In the genomic region with DNA sequence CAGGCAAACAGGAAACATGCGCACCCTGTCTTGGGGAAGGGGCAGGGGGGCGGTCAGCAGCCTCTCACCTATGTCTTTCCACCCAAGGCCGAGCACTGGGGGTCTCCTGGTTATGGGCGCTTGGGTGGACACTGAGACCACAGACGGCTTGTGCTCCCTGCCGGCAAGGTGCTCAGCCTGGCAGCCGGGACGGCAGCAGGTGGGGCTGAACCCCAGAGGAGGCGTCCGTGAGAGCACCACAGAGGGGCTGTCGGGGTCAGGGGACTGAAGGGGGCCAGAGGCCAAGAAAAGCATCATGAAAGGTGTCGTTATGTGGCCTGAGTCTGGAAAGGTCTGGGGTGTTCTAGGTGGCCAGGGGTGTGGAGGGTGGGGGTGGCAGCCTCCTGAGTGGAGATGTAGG, we compare ENCODE assay signal across 1 cellular context.
TF ChIP-seq lines count a peak whose summit lies in the region.

No MANE protein-coding gene starts in this region.

TF ChIP-seq in HepG2, 621 proteins besides CTCF, POLR2A, EP300 and RAD21:
- TF ChIP-seq ZNF17 (CRISPR knock-in tag; IDR thresholded peaks at IDR 0.05), result no peak
- no peak for TF ChIP-seq HHEX (CRISPR knock-in tag; IDR thresholded peaks at IDR 0.05)
- no peak for TF ChIP-seq ZNF484 (CRISPR knock-in tag; IDR thresholded peaks at IDR 0.05; ENCODE audit: borderline replicate concordance, low read depth)
- TF ChIP-seq FOXA3 (CRISPR knock-in tag; IDR thresholded peaks at IDR 0.05), result no peak
- no peak for TF ChIP-seq ZNF431 (CRISPR knock-in tag; IDR thresholded peaks at IDR 0.05; ENCODE audit: borderline replicate concordance, low read depth)
- TF ChIP-seq MBNL3 (CRISPR knock-in tag; conservative IDR thresholded peaks at IDR 0.05), result no peak
- TF ChIP-seq, protein P1, sequence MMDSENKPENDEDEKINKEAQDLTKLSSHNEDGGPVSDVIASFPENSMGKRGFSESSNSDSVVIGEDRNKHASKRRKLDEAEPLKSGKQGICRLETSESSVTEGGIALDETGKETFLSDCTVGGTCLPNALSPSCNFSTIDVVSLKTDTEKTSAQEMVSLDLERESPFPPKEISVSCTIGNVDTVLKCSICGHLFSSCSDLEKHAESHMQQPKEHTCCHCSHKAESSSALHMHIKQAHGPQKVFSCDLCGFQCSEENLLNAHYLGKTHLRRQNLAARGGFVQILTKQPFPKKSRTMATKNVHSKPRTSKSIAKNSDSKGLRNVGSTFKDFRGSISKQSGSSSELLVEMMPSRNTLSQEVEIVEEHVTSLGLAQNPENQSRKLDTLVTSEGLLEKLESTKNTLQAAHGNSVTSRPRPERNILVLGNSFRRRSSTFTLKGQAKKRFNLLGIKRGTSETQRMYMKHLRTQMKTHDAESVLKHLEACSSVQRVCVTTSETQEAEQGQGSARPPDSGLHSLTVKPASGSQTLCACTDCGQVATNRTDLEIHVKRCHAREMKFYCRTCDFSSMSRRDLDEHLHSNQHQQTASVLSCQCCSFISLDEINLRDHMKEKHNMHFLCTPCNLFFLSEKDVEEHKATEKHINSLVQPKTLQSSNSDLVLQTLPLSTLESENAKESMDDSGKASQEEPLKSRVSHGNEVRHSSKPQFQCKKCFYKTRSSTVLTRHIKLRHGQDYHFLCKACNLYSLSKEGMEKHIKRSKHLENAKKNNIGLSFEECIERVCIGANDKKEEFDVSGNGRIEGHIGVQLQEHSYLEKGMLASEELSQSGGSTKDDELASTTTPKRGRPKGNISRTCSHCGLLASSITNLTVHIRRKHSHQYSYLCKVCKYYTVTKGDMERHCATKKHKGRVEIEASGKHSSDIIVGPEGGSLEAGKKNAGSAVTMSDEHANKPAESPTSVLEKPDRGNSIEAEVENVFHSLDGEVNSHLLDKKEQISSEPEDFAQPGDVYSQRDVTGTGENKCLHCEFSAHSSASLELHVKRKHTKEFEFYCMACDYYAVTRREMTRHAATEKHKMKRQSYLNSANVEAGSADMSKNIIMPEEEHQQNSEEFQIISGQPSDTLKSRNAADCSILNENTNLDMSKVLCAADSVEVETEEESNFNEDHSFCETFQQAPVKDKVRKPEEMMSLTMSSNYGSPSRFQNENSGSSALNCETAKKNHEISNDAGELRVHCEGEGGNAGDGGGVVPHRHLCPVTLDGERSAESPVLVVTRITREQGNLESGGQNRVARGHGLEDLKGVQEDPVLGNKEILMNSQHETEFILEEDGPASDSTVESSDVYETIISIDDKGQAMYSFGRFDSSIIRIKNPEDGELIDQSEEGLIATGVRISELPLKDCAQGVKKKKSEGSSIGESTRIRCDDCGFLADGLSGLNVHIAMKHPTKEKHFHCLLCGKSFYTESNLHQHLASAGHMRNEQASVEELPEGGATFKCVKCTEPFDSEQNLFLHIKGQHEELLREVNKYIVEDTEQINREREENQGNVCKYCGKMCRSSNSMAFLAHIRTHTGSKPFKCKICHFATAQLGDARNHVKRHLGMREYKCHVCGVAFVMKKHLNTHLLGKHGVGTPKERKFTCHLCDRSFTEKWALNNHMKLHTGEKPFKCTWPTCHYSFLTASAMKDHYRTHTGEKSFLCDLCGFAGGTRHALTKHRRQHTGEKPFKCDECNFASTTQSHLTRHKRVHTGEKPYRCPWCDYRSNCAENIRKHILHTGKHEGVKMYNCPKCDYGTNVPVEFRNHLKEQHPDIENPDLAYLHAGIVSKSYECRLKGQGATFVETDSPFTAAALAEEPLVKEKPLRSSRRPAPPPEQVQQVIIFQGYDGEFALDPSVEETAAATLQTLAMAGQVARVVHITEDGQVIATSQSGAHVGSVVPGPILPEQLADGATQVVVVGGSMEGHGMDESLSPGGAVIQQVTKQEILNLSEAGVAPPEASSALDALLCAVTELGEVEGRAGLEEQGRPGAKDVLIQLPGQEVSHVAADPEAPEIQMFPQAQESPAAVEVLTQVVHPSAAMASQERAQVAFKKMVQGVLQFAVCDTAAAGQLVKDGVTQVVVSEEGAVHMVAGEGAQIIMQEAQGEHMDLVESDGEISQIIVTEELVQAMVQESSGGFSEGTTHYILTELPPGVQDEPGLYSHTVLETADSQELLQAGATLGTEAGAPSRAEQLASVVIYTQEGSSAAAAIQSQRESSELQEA (CRISPR knock-in tag; IDR thresholded peaks at IDR 0.05; ENCODE audit: not compliant biosample characterization), result no peak
- TF ChIP-seq ZNF605 (CRISPR knock-in tag; IDR thresholded peaks at IDR 0.05), result no peak
- no peak for TF ChIP-seq EEA1 (CRISPR knock-in tag; IDR thresholded peaks at IDR 0.05; ENCODE audit: borderline replicate concordance)
- no peak for TF ChIP-seq SKI (IDR thresholded peaks at IDR 0.05; ENCODE audit: partially characterized antibody)
- no peak for TF ChIP-seq PTBP1 (IDR thresholded peaks at IDR 0.05; ENCODE audit: low read depth, low read length, poor library complexity, severe bottlenecking)
- TF ChIP-seq TBL1XR1 (IDR thresholded peaks at IDR 0.05; ENCODE audit: borderline replicate concordance, low read length, partially characterized antibody), result no peak
- TF ChIP-seq ATF7-NPFF (CRISPR knock-in tag; IDR thresholded peaks at IDR 0.05; ENCODE audit: low read depth), result no peak
- TF ChIP-seq JDP2 (CRISPR knock-in tag; IDR thresholded peaks at IDR 0.05; ENCODE audit: borderline replicate concordance), result no peak
